In the genomic region with DNA sequence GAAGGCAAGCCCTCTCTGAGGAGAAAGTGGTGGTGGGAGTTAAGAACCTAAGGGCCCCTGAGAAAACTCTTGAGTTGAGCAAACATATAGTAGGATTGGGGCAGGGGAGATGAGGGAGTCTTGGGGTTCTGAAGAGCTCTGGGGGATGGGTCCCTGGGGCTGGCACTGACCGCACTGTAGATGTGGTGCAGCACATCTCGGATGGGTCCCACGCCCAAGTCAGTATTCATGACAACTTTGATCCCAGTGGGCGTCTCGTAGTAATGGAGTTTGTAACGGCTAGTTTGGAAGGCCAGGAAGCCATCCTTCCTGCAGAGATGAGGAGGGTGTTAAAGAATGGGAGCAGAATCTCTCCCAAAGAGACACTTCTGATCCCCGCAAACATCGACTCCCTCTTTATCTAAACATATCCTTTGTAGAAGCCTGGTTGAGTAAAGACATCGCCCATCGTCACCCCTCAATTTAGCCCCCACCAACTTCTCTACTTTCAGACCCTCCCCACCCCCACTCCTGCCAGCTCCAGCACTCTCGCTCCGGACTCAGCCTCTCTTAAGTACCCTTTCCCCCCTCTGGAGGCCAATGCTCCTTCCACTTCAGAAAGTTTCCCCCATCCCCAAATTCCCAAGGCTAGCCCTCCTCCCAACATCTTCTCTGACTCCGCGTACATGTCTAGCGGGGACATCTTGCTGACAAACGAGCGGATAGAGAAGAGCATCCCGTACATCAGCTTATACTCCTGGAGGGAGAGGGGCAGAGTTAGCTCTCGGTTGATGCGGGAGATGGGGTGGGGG, we compare ENCODE assay signal across 8 cellular contexts. TPM values are rescaled to one million over a fixed set of nuclear protein-coding genes. Genes with fewer than 3 reads are reported as not detected.
DNase-seq lines count a peak whose midpoint lies in the region; ATAC-seq and TF ChIP-seq lines count a peak whose summit lies in the region.

No MANE protein-coding gene starts in this region.

- POLR2A ChIA-PET in HEK293T (lab: Yijun Ruan, JAX), result interaction anchor here (1.0 to 5.2 kb wide), 15 partner anchors 9 to 303 kb away, joined by 3 to 69 read pairs (median 5); partner anchors contain the start of genes NAA38, RNF227 and SAT2

- CTCF ChIA-PET in HEK293T (lab: Yijun Ruan, JAX), result no interaction called here

- H3K36me3 ChIP-seq in Peyer's patch (peaks cover 0 to under 1% (median 0%) of the 10 kb centered on the region in 3 donors), esophagus (ENCODE audit: control insufficient read depth in 2 of 2, insufficient read depth in 2 of 2, low read length in 1 of 2) (peaks cover 0 to 3% of the 10 kb centered on the region in 2 donors), parathyroid adenoma (ENCODE audit: control insufficient read depth, insufficient read depth, low read length) (no peaks in the 10 kb centered on the region)

- peak overlapping the region; percentile 93 for H3K4me3 ChIP-seq in GM08714 (ENCODE audit: low read length)
- H3K4me3 ChIP-seq in Peyer's patch, result peak overlapping the region; percentile 70 to 96 (median 84)
- peak overlapping the region; percentile 72 to 80 for H3K4me3 ChIP-seq in esophagus (ENCODE audit: low read depth in 1 of 2, low read length in 2 of 2)
- peak overlapping the region; percentile 98 for H3K4me3 ChIP-seq in parathyroid adenoma (ENCODE audit: low read depth, low read length)

- no peaks in the 10 kb centered on the region for H3K27me3 ChIP-seq in Peyer's patch
- H3K27me3 ChIP-seq in esophagus (ENCODE audit: control insufficient read depth in 1 of 2, insufficient read depth in 2 of 2, low read length in 2 of 2), result no peaks in the 10 kb centered on the region
- H3K27me3 ChIP-seq in parathyroid adenoma (ENCODE audit: control insufficient read depth, insufficient read depth, low read length), result no peaks in the 10 kb centered on the region

- ATAC-seq in HG02938 (IDR thresholded peaks at IDR 0.05; ENCODE audit: unreplicated experiment), result no peak

- H3K4me1 ChIP-seq in Peyer's patch (peaks cover 0 to 21% (median 12%) of the 10 kb centered on the region in 4 donors), esophagus (ENCODE audit: control insufficient read depth in 2 of 2, insufficient read depth in 2 of 2, low read length in 1 of 2) (peaks cover 0 to 2% of the 10 kb centered on the region in 2 donors), parathyroid adenoma (peaks cover 5% of the 10 kb centered on the region)

- H3K27ac ChIP-seq in Peyer's patch (peak overlapping the region; percentile 74 to 88 (median 84)), esophagus (ENCODE audit: low read depth in 2 of 2, low read length in 1 of 2) (peak overlapping the region; percentile 84 to 88), parathyroid adenoma (peak overlapping the region; percentile 60)

- H3K9me3 ChIP-seq in Peyer's patch, result no peaks in the 10 kb centered on the region
- H3K9me3 ChIP-seq in esophagus (ENCODE audit: control insufficient read depth in 2 of 2, insufficient read depth in 1 of 2, low read depth in 1 of 2, low read length in 1 of 2), result no peaks in the 10 kb centered on the region
- no peaks in the 10 kb centered on the region for H3K9me3 ChIP-seq in parathyroid adenoma (ENCODE audit: control insufficient read depth, low read length)

- WGBS in esophagus, 2 donors, result 37% methylated on average over 20 of the region's 20 CpGs

- no peak for TF ChIP-seq POLR2A in Peyer's patch (IDR thresholded peaks at IDR 0.05)

- peak overlapping the region; percentile 99 for H3K4me2 ChIP-seq in parathyroid adenoma (ENCODE audit: low read length)

- peak in 1 of 3 donors; percentile 44 for DNase-seq in Peyer's patch
- DNase-seq in HEK293T (ENCODE audit: extremely low spot score), result no peak
- no peak for DNase-seq in NCI-H1092 (lab: John Stamatoyannopoulos, UW)
- DNase-seq in cortex of kidney (lab: John Stamatoyannopoulos, UW), result no peak

- H3K9ac ChIP-seq in parathyroid adenoma, result peak overlapping the region; percentile 31

- H2AFZ ChIP-seq in parathyroid adenoma, result peak overlapping the region; percentile 97

- TF ChIP-seq CTCF in Peyer's patch (IDR thresholded peaks at IDR 0.05) (no peak), parathyroid adenoma (IDR thresholded peaks at IDR 0.05) (no peak)

- no peaks in the 10 kb centered on the region for H3K79me2 ChIP-seq in parathyroid adenoma

TF ChIP-seq in HEK293T, 16 proteins besides CTCF, POLR2A, EP300 and RAD21:
- no peak for TF ChIP-seq TARDBP (IDR thresholded peaks at IDR 0.05)
- TF ChIP-seq SP1 (IDR thresholded peaks at IDR 0.05), result no peak
- no peak for TF ChIP-seq CTBP1 (IDR thresholded peaks at IDR 0.05; ENCODE audit: borderline replicate concordance)
- no peak for TF ChIP-seq ZNF384 (IDR thresholded peaks at IDR 0.05)
- TF ChIP-seq HDGF (IDR thresholded peaks at IDR 0.05; ENCODE audit: borderline replicate concordance), result no peak
- no peak for TF ChIP-seq FOXK2 (IDR thresholded peaks at IDR 0.05)
- no peak for TF ChIP-seq ELF4 (IDR thresholded peaks at IDR 0.05)
- no peak for TF ChIP-seq LEF1 (IDR thresholded peaks at IDR 0.05; ENCODE audit: borderline replicate concordance)
TF ChIP-seq in HEK293T: peak in this region for 0.

RNA-seq across cellular contexts. Expression of gene TRAPPC1, which starts 0.7 kb away (rescaled TPM):
- total RNA-seq in Peyer's patch, result 10 to 100 TPM; 39.8 to 58.0 (median 45.5) TPM
- 100 to 1,000 TPM in 1 of 2 donors, 10 to 100 TPM in 1; 95.9 to 125 TPM for polyA plus RNA-seq in esophagus

RNA-seq across cellular contexts. Expression of gene CNTROB, which starts 1.0 kb away (rescaled TPM):
- total RNA-seq in Peyer's patch, result 100 to 1,000 TPM in 1 of 4 donors, 10 to 100 TPM in 3; 30.5 to 120 (median 45.2) TPM
- 10 to 100 TPM; 18.0 to 29.5 TPM for polyA plus RNA-seq in esophagus

RNA-seq across cellular contexts. Expression of gene KCNAB3, which starts 1.4 kb away (rescaled TPM):
- 1 to 10 TPM in 3 of 4 donors, under 1 TPM in 1; 0.95 to 5.0 (median 2.7) TPM for total RNA-seq in Peyer's patch
- polyA plus RNA-seq in esophagus, result 1 to 10 TPM; 1.3 to 2.3 TPM

RNA-seq across cellular contexts. Expression of gene RNF227, which starts 14.9 kb away (rescaled TPM):
- total RNA-seq in Peyer's patch, result 1 to 10 TPM in 3 of 4 donors, not detected in 1; 1.2 to 5.1 (median 1.6) TPM
- 1 to 10 TPM; 3.5 to 4.3 TPM for polyA plus RNA-seq in esophagus

RNA-seq across cellular contexts. Expression of gene CHD3, which starts 42.4 kb away (rescaled TPM):
- 10 to 100 TPM; 36.1 to 99.9 (median 45.1) TPM for total RNA-seq in Peyer's patch
- polyA plus RNA-seq in esophagus, result 10 to 100 TPM; 37.2 to 78.7 TPM
